In genomic region chr16:84916850-84917249, GRCh38 we compare ENCODE assay signal across 20 cellular contexts.
"Had no signal": no experiment of that assay in that cellular context is flagged by ENCODE, and none has a peak within 500 bp of the region (broad histone marks: within the 10 kb centered on the region; RNA-seq: fewer than 3 reads in every experiment).

No MANE protein-coding gene starts in this region.

- H3K27ac ChIP-seq: cardiac muscle cell, epithelial cell of prostate, foreskin keratinocyte, parathyroid adenoma, suprapubic skin, transverse colon had no signal

- H3K4me3 Mint-ChIP-seq: activated CD4-positive, alpha-beta memory T cell treated with anti-CD3 and anti-CD28 coated beads for 36 hours; activated CD8-positive, alpha-beta memory T cell treated with anti-CD3 and anti-CD28 coated beads, Interleukin-2, amount 10 ng/mL, durations not matched to agents 7 days and 5 days; activated naive CD8-positive, alpha-beta T cell treated with anti-CD3 and anti-CD28 coated beads for 36 hours; activated T-helper 17 cell treated with anti-CD3 and anti-CD28 coated beads, Interleukin-2, amount 50 U/mL, for 72 hours; stimulated activated naive CD8-positive, alpha-beta T cell treated with anti-CD3 and anti-CD28 coated beads, Interleukin-15, amount 100 ng/mL, for 72 hours had no signal

- H3K9me3 ChIP-seq: suprapubic skin, transverse colon, uterus had no signal

- H3K36me3 Mint-ChIP-seq: activated CD4-positive, alpha-beta memory T cell treated with anti-CD3 and anti-CD28 coated beads for 36 hours; activated CD8-positive, alpha-beta memory T cell treated with anti-CD3 and anti-CD28 coated beads, Interleukin-2, amount 10 ng/mL, durations not matched to agents 7 days and 5 days; activated naive CD8-positive, alpha-beta T cell treated with anti-CD3 and anti-CD28 coated beads for 36 hours had no signal

- ATAC-seq: activated CD8-positive, alpha-beta memory T cell treated with anti-CD3 and anti-CD28 coated beads, Interleukin-2, amount 10 ng/mL, durations not matched to agents 7 days and 5 days; activated T-helper 17 cell treated with anti-CD3 and anti-CD28 coated beads, Interleukin-2, amount 50 U/mL, for 72 hours; foreskin keratinocyte; left lobe of liver; sciatic nerve; stimulated activated naive CD8-positive, alpha-beta T cell treated with anti-CD3 and anti-CD28 coated beads, Interleukin-15, amount 100 ng/mL, for 72 hours had no signal

- H3K27me3 ChIP-seq: uterus had no signal

- H3K36me3 ChIP-seq: cardiac muscle cell, suprapubic skin, transverse colon, uterus had no signal

- H3K9me3 Mint-ChIP-seq: activated CD4-positive, alpha-beta memory T cell treated with anti-CD3 and anti-CD28 coated beads for 36 hours; activated naive CD8-positive, alpha-beta T cell treated with anti-CD3 and anti-CD28 coated beads for 36 hours; activated T-helper 17 cell treated with anti-CD3 and anti-CD28 coated beads, Interleukin-2, amount 50 U/mL, for 72 hours; stimulated activated naive CD8-positive, alpha-beta T cell treated with anti-CD3 and anti-CD28 coated beads, Interleukin-15, amount 100 ng/mL, for 72 hours had no signal

- H3K27ac Mint-ChIP-seq: activated CD4-positive, alpha-beta memory T cell treated with anti-CD3 and anti-CD28 coated beads for 36 hours; activated CD8-positive, alpha-beta memory T cell treated with anti-CD3 and anti-CD28 coated beads, Interleukin-2, amount 10 ng/mL, durations not matched to agents 7 days and 5 days; activated naive CD8-positive, alpha-beta T cell treated with anti-CD3 and anti-CD28 coated beads for 36 hours; activated T-helper 17 cell treated with anti-CD3 and anti-CD28 coated beads, Interleukin-2, amount 50 U/mL, for 72 hours had no signal

- DNase-seq: activated CD4-positive, alpha-beta memory T cell treated with anti-CD3 and anti-CD28 coated beads for 36 hours; activated CD8-positive, alpha-beta memory T cell treated with anti-CD3 and anti-CD28 coated beads, Interleukin-2, amount 10 ng/mL, durations not matched to agents 7 days and 5 days; activated naive CD4-positive, alpha-beta T cell; activated naive CD8-positive, alpha-beta T cell treated with anti-CD3 and anti-CD28 coated beads for 36 hours; amniotic stem cell; foreskin keratinocyte; midbrain; stimulated activated CD4-positive, alpha-beta T cell treated with anti-CD3 and anti-CD28 coated beads, Interleukin-4, amount 100 ng/mL, for 1 hour; stimulated activated naive CD8-positive, alpha-beta T cell treated with anti-CD3 and anti-CD28 coated beads, Interleukin-15, amount 100 ng/mL, for 72 hours; transverse colon; uterus had no signal

- H2AFZ ChIP-seq: parathyroid adenoma had no signal

- H3K79me2 ChIP-seq: parathyroid adenoma had no signal

- H3K4me3 ChIP-seq: cardiac muscle cell, dorsolateral prefrontal cortex, smooth muscle cell, suprapubic skin, transverse colon, uterus had no signal

- H3K4me1 ChIP-seq: foreskin keratinocyte, parathyroid adenoma, uterus had no signal

- H3K4me1 Mint-ChIP-seq: activated CD8-positive, alpha-beta memory T cell treated with anti-CD3 and anti-CD28 coated beads, Interleukin-2, amount 10 ng/mL, durations not matched to agents 7 days and 5 days; activated naive CD8-positive, alpha-beta T cell treated with anti-CD3 and anti-CD28 coated beads for 36 hours; activated T-helper 17 cell treated with anti-CD3 and anti-CD28 coated beads, Interleukin-2, amount 50 U/mL, for 72 hours; stimulated activated naive CD8-positive, alpha-beta T cell treated with anti-CD3 and anti-CD28 coated beads, Interleukin-15, amount 100 ng/mL, for 72 hours had no signal
